ENCODE assay signal across 13 cellular contexts in genomic region chr1:164638506-164639202, GRCh38.
DNase-seq lines count a peak whose midpoint lies in the region; TF ChIP-seq lines count a peak whose summit lies in the region.
"Had no signal": no experiment of that assay in that cellular context is flagged by ENCODE, and none has a peak within 500 bp of the region (broad histone marks: within the 10 kb centered on the region; RNA-seq: fewer than 3 reads in every experiment).

No MANE protein-coding gene starts in this region.

- TF ChIP-seq POLR2A in adrenal gland (IDR thresholded peaks at IDR 0.05), result no peak
- no peak for TF ChIP-seq POLR2A in prostate gland (IDR thresholded peaks at IDR 0.05)

- H3K27ac ChIP-seq in HUES48 (ENCODE audit: low read depth, low read length) (peak overlapping the region; percentile 56), adrenal gland (peak overlapping the region in 4 of 5 donors; percentile 19 to 87 (median 70)), left ventricle myocardium inferior (replicated peaks) (peak overlapping the region; percentile 93), prostate gland (peak overlapping the region; percentile 19 to 30)

- H3K27me3 ChIP-seq in HUES48 (ENCODE audit: control insufficient read depth, insufficient read depth, low read length) (no peaks in the 10 kb centered on the region), adrenal gland (no peaks in the 10 kb centered on the region), left ventricle myocardium inferior (ENCODE audit: low read depth) (no peaks in the 10 kb centered on the region), prostate gland (replicated peaks; ENCODE audit: insufficient read depth) (no peaks in the 10 kb centered on the region)

- H3K9ac ChIP-seq in HUES48 (ENCODE audit: low read depth, low read length), result no peak overlapping the region

- H3K4me1 ChIP-seq in HUES48 (ENCODE audit: control insufficient read depth, insufficient read depth, low read length) (peaks cover 48% of the 10 kb centered on the region), adrenal gland (replicated peaks in 1 of 2) (peaks cover 38 to 80% of the 10 kb centered on the region in 2 donors), left ventricle myocardium inferior (peaks cover 99% of the 10 kb centered on the region), prostate gland (replicated peaks) (peaks cover 4% of the 10 kb centered on the region)

- intact Hi-C loops in adrenal gland (cut with DNase I), result no loop called here
- intact Hi-C loops in left ventricle myocardium inferior (cut with micrococcal nuclease), result no loop called here
- intact Hi-C loops in prostate gland (cut with DNase I), result no loop called here

- WGBS in adrenal gland, 4 donors, result 60 to 66% (median 62%) methylated on average over 11 to 14 of the region's 14 CpGs
- WGBS in prostate gland, result 61% methylated on average over 14 of the region's 14 CpGs

- DNase-seq in adrenal gland (peak in 2 of 7 donors; percentile 49 to 58), left ventricle myocardium inferior (no peak), prostate gland (ENCODE audit: low spot score) (no peak), KBM-7 (no peak), NK-92 (lab: John Stamatoyannopoulos, UW; ENCODE audit: unreplicated experiment) (no peak), NCI-H187 treated with DMSO at 0.1 percent for 48 hours (lab: John Stamatoyannopoulos, UW) (no peak), T1000 (lab: John Stamatoyannopoulos, UW) (no peak)
- DNase-seq: activated CD4-positive, alpha-beta T cell treated with anti-CD3 and anti-CD28 coated beads, Interleukin-2, amount 50 U/mL, for 4 hours; activated gamma-delta T cell; AML-193; stimulated activated CD4-positive, alpha-beta T cell treated with anti-CD3 and anti-CD28 coated beads, Interleukin-2, amount 100 ng/mL, for 24 hours; stimulated activated naive B cell treated with anti-CD40 and anti-IgM and Interleukin-4, amounts not matched to agents 10 μg/mL and 1 μg/mL and 100 μg/mL, for 72 hours had no signal

- no peak overlapping the region for H3K4me3 ChIP-seq in HUES48 (ENCODE audit: low read depth, low read length)
- no peak overlapping the region for H3K4me3 ChIP-seq in adrenal gland
- H3K4me3 ChIP-seq in left ventricle myocardium inferior, result no peak overlapping the region
- H3K4me3 ChIP-seq in prostate gland, result no peak overlapping the region

- peaks cover 26% of the 10 kb centered on the region for H3K36me3 ChIP-seq in HUES48 (ENCODE audit: control insufficient read depth, insufficient read depth, low read length)
- no peaks in the 10 kb centered on the region for H3K36me3 ChIP-seq in adrenal gland (replicated peaks in 1 of 2)
- H3K36me3 ChIP-seq in left ventricle myocardium inferior, result peaks cover 5% of the 10 kb centered on the region
- no peaks in the 10 kb centered on the region for H3K36me3 ChIP-seq in prostate gland

- in situ Hi-C loops in KBM-7 (cut with MboI; ENCODE audit: low pct_unique_long_range_greater_than_20kb, low sequenced_read_pairs), result no loop called here

- H3K9me3 ChIP-seq in HUES48 (ENCODE audit: control insufficient read depth, insufficient read depth, low read length), result no peaks in the 10 kb centered on the region
- no peaks in the 10 kb centered on the region for H3K9me3 ChIP-seq in adrenal gland (replicated peaks in 1 of 3)
- H3K9me3 ChIP-seq in left ventricle myocardium inferior (replicated peaks), result no peaks in the 10 kb centered on the region
- H3K9me3 ChIP-seq in prostate gland, result no peaks in the 10 kb centered on the region

- no peak for TF ChIP-seq CTCF in adrenal gland (IDR thresholded peaks at IDR 0.05)
- TF ChIP-seq CTCF in left ventricle myocardium inferior (IDR thresholded peaks at IDR 0.05; ENCODE audit: borderline replicate concordance), result peak; percentile 37
- TF ChIP-seq CTCF in prostate gland (IDR thresholded peaks at IDR 0.05), result no peak

Comparison
In these comparisons a context has a peak if more than half of its experiments do, and no peak if none do; other contexts are left out.
1. H3K27ac ChIP-seq: peak in every context shown above with its lines; median percentile 93 in left ventricle myocardium inferior; 70 in adrenal gland; 56 in HUES48; 24 in prostate gland.